1 cellular context compared by ENCODE assay signal in genomic region chr5:76443399-76443798, GRCh38.
TF ChIP-seq lines count a peak whose summit lies in the region.

No MANE protein-coding gene starts in this region.

TF ChIP-seq in HepG2, 621 proteins besides CTCF, POLR2A, EP300 and RAD21 (continued from another document):
- TF ChIP-seq, protein P1, sequence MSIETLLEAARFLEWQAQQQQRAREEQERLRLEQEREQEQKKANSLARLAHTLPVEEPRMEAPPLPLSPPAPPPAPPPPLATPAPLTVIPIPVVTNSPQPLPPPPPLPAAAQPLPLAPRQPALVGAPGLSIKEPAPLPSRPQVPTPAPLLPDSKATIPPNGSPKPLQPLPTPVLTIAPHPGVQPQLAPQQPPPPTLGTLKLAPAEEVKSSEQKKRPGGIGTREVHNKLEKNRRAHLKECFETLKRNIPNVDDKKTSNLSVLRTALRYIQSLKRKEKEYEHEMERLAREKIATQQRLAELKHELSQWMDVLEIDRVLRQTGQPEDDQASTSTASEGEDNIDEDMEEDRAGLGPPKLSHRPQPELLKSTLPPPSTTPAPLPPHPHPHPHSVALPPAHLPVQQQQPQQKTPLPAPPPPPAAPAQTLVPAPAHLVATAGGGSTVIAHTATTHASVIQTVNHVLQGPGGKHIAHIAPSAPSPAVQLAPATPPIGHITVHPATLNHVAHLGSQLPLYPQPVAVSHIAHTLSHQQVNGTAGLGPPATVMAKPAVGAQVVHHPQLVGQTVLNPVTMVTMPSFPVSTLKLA (IDR thresholded peaks at IDR 0.05) = no peak
- TF ChIP-seq ZNF17 (CRISPR knock-in tag; IDR thresholded peaks at IDR 0.05) (no peak), AKAP8 (CRISPR knock-in tag; IDR thresholded peaks at IDR 0.05) (no peak), BORCS8-MEF2B (CRISPR knock-in tag; IDR thresholded peaks at IDR 0.05) (no peak), SMAD3 (CRISPR knock-in tag; IDR thresholded peaks at IDR 0.05) (no peak), IKZF1 (IDR thresholded peaks at IDR 0.05) (no peak)
- TF ChIP-seq, protein P2, sequence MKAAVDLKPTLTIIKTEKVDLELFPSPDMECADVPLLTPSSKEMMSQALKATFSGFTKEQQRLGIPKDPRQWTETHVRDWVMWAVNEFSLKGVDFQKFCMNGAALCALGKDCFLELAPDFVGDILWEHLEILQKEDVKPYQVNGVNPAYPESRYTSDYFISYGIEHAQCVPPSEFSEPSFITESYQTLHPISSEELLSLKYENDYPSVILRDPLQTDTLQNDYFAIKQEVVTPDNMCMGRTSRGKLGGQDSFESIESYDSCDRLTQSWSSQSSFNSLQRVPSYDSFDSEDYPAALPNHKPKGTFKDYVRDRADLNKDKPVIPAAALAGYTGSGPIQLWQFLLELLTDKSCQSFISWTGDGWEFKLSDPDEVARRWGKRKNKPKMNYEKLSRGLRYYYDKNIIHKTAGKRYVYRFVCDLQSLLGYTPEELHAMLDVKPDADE (CRISPR knock-in tag; IDR thresholded peaks at IDR 0.05) = no peak
- TF ChIP-seq, protein P3, sequence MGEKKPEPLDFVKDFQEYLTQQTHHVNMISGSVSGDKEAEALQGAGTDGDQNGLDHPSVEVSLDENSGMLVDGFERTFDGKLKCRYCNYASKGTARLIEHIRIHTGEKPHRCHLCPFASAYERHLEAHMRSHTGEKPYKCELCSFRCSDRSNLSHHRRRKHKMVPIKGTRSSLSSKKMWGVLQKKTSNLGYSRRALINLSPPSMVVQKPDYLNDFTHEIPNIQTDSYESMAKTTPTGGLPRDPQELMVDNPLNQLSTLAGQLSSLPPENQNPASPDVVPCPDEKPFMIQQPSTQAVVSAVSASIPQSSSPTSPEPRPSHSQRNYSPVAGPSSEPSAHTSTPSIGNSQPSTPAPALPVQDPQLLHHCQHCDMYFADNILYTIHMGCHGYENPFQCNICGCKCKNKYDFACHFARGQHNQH (CRISPR knock-in tag; IDR thresholded peaks at IDR 0.05) = no peak
- TF ChIP-seq, protein P4, sequence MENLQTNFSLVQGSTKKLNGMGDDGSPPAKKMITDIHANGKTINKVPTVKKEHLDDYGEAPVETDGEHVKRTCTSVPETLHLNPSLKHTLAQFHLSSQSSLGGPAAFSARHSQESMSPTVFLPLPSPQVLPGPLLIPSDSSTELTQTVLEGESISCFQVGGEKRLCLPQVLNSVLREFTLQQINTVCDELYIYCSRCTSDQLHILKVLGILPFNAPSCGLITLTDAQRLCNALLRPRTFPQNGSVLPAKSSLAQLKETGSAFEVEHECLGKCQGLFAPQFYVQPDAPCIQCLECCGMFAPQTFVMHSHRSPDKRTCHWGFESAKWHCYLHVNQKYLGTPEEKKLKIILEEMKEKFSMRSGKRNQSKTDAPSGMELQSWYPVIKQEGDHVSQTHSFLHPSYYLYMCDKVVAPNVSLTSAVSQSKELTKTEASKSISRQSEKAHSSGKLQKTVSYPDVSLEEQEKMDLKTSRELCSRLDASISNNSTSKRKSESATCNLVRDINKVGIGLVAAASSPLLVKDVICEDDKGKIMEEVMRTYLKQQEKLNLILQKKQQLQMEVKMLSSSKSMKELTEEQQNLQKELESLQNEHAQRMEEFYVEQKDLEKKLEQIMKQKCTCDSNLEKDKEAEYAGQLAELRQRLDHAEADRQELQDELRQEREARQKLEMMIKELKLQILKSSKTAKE (CRISPR knock-in tag; IDR thresholded peaks at IDR 0.05; ENCODE audit: borderline replicate concordance) = no peak
